ENCODE assay signal across 15 cellular contexts in the genomic region with DNA sequence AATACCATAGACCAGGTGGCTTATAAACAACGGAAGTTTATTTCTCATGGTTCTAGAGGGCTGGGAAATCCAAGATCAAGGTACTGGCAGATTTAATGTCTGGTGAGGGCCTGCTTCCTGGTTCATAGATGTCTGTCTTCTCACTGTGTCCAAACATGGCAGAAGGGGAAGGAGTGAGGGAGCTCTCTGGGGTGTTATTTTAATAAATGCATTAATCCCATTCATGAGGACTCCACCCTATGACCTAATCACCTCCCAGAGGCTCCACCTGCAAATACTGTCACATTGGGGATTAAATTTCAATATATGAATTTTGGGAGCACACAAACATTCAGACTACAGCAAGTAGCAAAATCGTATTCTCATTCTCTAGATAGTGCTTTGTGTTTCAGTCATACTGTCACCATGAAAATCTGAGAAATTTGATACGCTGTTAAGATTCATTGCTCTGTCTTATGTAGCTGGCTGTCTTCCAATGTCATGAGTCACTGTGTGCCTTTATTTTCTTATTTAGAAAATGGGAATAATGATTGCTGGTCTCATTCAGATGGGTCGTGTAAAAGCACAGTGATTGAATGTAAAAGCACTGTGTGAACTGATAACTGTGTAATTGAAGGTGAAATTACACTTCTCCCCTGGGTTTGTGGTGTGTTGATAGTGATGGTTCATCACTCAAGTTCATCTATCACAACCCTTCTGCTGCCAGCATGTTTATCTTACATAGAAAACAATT. TPM values are rescaled to one million over a fixed set of nuclear protein-coding genes. Genes with fewer than 3 reads are reported as not detected.
A peak's percentile ranks its signal among the peaks of the same experiment; 100 is the strongest.
DNase-seq lines count a peak whose midpoint lies in the region; ATAC-seq, FAIRE-seq and TF ChIP-seq lines count a peak whose summit lies in the region.
"Had no signal": no experiment of that assay in that cellular context is flagged by ENCODE, and none has a peak within 500 bp of the region (broad histone marks: within the 10 kb centered on the region; RNA-seq: fewer than 3 reads in every experiment).

No MANE protein-coding gene starts in this region.

- no peak overlapping the region for H3K27ac ChIP-seq in astrocyte (ENCODE audit: low read depth, low read length)
- H3K27ac ChIP-seq in keratinocyte (ENCODE audit: control insufficient read depth, insufficient read depth, low read length) = peak overlapping the region; percentile 45
- H3K27ac ChIP-seq: right atrium auricular region, transverse colon had no signal

- no peak overlapping the region for H3K4me3 ChIP-seq in astrocyte (ENCODE audit: insufficient read depth, low read depth, low read length)
- H3K4me3 ChIP-seq in keratinocyte (ENCODE audit: control insufficient read depth in 2 of 3, extremely low read depth in 1 of 3, insufficient read depth in 2 of 3, low read depth in 1 of 3, low read length in 3 of 3) = no peak overlapping the region
- H3K4me3 ChIP-seq: right atrium auricular region, transverse colon had no signal

- H3K79me2 ChIP-seq in astrocyte (ENCODE audit: insufficient read depth, low read length) = peaks cover 82% of the 10 kb centered on the region
- peaks cover 74% of the 10 kb centered on the region for H3K79me2 ChIP-seq in keratinocyte (ENCODE audit: control insufficient read depth, insufficient read depth, low read length)

- H3K36me3 ChIP-seq in astrocyte (ENCODE audit: insufficient read depth, low read length) (no peaks in the 10 kb centered on the region), keratinocyte (ENCODE audit: control insufficient read depth in 2 of 2, extremely low read depth in 1 of 2, insufficient read depth in 2 of 2, low read length in 2 of 2) (no peaks in the 10 kb centered on the region)
- H3K36me3 ChIP-seq: right atrium auricular region, transverse colon had no signal

- no peaks in the 10 kb centered on the region for H3K9me1 ChIP-seq in keratinocyte (ENCODE audit: control insufficient read depth, extremely low read depth, insufficient read depth, low read length)

- no peak for ATAC-seq in HG02798 (IDR thresholded peaks at IDR 0.05; ENCODE audit: poor library complexity, unreplicated experiment)
- no peak for ATAC-seq in HG02623 (IDR thresholded peaks at IDR 0.05; ENCODE audit: unreplicated experiment)

- H3K4me1 Mint-ChIP-seq in astrocyte (ENCODE audit: low read depth, unreplicated experiment) = peaks cover 6% of the 10 kb centered on the region

- dilution Hi-C loops in keratinocyte (cut with MboI; ENCODE audit: extremely low pct_ligation_motif_present, low sequenced_read_pairs) = no loop called here

- H3K36me3 Mint-ChIP-seq in astrocyte (ENCODE audit: low read depth, unreplicated experiment) = no peaks in the 10 kb centered on the region

- FAIRE-seq in astrocyte (lab: Jason Lieb, UNC) (peak; percentile 32), keratinocyte (lab: Jason Lieb, UNC) (peak; percentile 77)

- H4K20me1 ChIP-seq in astrocyte (ENCODE audit: insufficient read depth, low read length) = peaks cover 66% of the 10 kb centered on the region
- H4K20me1 ChIP-seq in keratinocyte (ENCODE audit: control insufficient read depth, extremely low read depth, insufficient read depth, low read length) = peaks cover 7% of the 10 kb centered on the region

- H3K4me1 ChIP-seq in astrocyte (ENCODE audit: insufficient read depth, low read length) (peaks cover 9% of the 10 kb centered on the region), keratinocyte (ENCODE audit: control insufficient read depth, extremely low read depth, insufficient read depth, low read length) (peaks cover 18% of the 10 kb centered on the region)

- DNase-seq in EH (ENCODE audit: low read depth) = peak; percentile 60
- DNase-seq in NCI-H1436 treated with DMSO at 0.1 percent for 48 hours (lab: John Stamatoyannopoulos, UW) = peak; percentile 80
- DNase-seq in astrocyte (ENCODE audit: low read depth) = peak; percentile 58
- DNase-seq in keratinocyte (ENCODE audit: low read depth, low spot score) = no peak
- no peak for DNase-seq in activated naive CD4-positive, alpha-beta T cell treated with Interleukin-2 at 50 U/mL for 16 hours
- no peak for DNase-seq in hypothalamus (lab: John Stamatoyannopoulos, UW)
- DNase-seq: activated CD4-positive, alpha-beta T cell treated with anti-CD3 and anti-CD28 coated beads, Interleukin-2, amount 10 ng/mL, durations not matched to agents 7 days and 5 days; activated gamma-delta T cell; hippocampal formation; NCI-H510A treated with DMSO at 0.1 percent for 48 hours; transverse colon had no signal

- no peak overlapping the region for H2AFZ ChIP-seq in astrocyte (ENCODE audit: low read depth, low read length)
- no peak overlapping the region for H2AFZ ChIP-seq in keratinocyte (ENCODE audit: control insufficient read depth, low read length)

- no peak overlapping the region for H3K9ac ChIP-seq in astrocyte (ENCODE audit: low read length)
- H3K9ac ChIP-seq in keratinocyte (ENCODE audit: control insufficient read depth, extremely low read depth, insufficient read depth, low read length) = no peak overlapping the region

- H3K27me3 Mint-ChIP-seq in astrocyte (ENCODE audit: low read depth, unreplicated experiment) = no peaks in the 10 kb centered on the region
- H3K27me3 Mint-ChIP-seq: activated CD4-positive, alpha-beta T cell treated with anti-CD3 and anti-CD28 coated beads, Interleukin-2, amount 10 ng/mL, durations not matched to agents 7 days and 5 days; dendritic cell treated with granulocyte-macrophage colony-stimulating factor and Interleukin-4, amounts not matched to agents 40 ng/mL and 50 ng/mL, for 4 days had no signal

- no peak for TF ChIP-seq CTCF in astrocyte (IDR thresholded peaks at IDR 0.05; ENCODE audit: insufficient read depth, low read depth, low read length)
- no peak for TF ChIP-seq CTCF in keratinocyte (optimal IDR thresholded peaks at IDR 0.05 in 1 of 3, IDR thresholded peaks at IDR 0.05 in 1 of 3, conservative IDR thresholded peaks at IDR 0.05 in 1 of 3; ENCODE audit: extremely low read depth in 1 of 3, insufficient read depth in 2 of 3, low read length in 3 of 3)

- no peaks in the 10 kb centered on the region for H3K27me3 ChIP-seq in astrocyte (ENCODE audit: insufficient read depth, low read length)
- H3K27me3 ChIP-seq in keratinocyte (ENCODE audit: control insufficient read depth, extremely low read depth, insufficient read depth, low read length) = no peaks in the 10 kb centered on the region
- H3K27me3 ChIP-seq: right atrium auricular region, transverse colon had no signal

- H3K4me2 ChIP-seq in astrocyte (ENCODE audit: low read length) = peak overlapping the region; percentile 42
- peak overlapping the region; percentile 52 for H3K4me2 ChIP-seq in keratinocyte (ENCODE audit: control insufficient read depth, extremely low read depth, insufficient read depth, low read depth, low read length)

- H3K9me3 ChIP-seq in astrocyte (ENCODE audit: insufficient read depth, low read depth, low read length) = no peaks in the 10 kb centered on the region
- H3K9me3 ChIP-seq in keratinocyte (ENCODE audit: control insufficient read depth, low read depth, low read length) = no peaks in the 10 kb centered on the region
- H3K9me3 ChIP-seq: right atrium auricular region, transverse colon had no signal

- no peak overlapping the region for H3K27ac Mint-ChIP-seq in astrocyte (ENCODE audit: unreplicated experiment)
- H3K27ac Mint-ChIP-seq: activated CD4-positive, alpha-beta T cell treated with anti-CD3 and anti-CD28 coated beads, Interleukin-2, amount 10 ng/mL, durations not matched to agents 7 days and 5 days; dendritic cell treated with granulocyte-macrophage colony-stimulating factor and Interleukin-4, amounts not matched to agents 40 ng/mL and 50 ng/mL, for 4 days had no signal

- H3K9me3 Mint-ChIP-seq in astrocyte (ENCODE audit: unreplicated experiment) = no peaks in the 10 kb centered on the region
- H3K9me3 Mint-ChIP-seq: activated CD4-positive, alpha-beta T cell treated with anti-CD3 and anti-CD28 coated beads, Interleukin-2, amount 10 ng/mL, durations not matched to agents 7 days and 5 days; dendritic cell treated with granulocyte-macrophage colony-stimulating factor and Interleukin-4, amounts not matched to agents 40 ng/mL and 50 ng/mL, for 4 days had no signal

- no peak overlapping the region for H3K4me3 Mint-ChIP-seq in astrocyte (ENCODE audit: unreplicated experiment)
- H3K4me3 Mint-ChIP-seq: activated CD4-positive, alpha-beta T cell treated with anti-CD3 and anti-CD28 coated beads, Interleukin-2, amount 10 ng/mL, durations not matched to agents 7 days and 5 days; dendritic cell treated with granulocyte-macrophage colony-stimulating factor and Interleukin-4, amounts not matched to agents 40 ng/mL and 50 ng/mL, for 4 days had no signal

RNA-seq across cellular contexts. Expression of a gene that starts 8.9 kb away (rescaled TPM):
- total RNA-seq in astrocyte = not detected in 2 replicates
- polyA plus RNA-seq in keratinocyte = not detected in 3 replicates
- not detected for polyA plus RNA-seq in keratinocyte (2011; ENCODE audit: low read depth)
- polyA plus RNA-seq in keratinocyte (2011; cell fraction: cytosol; rRNA removed) = not detected in 2 replicates
- not detected in 2 replicates for polyA plus RNA-seq in keratinocyte (2011; cell fraction: nucleus; rRNA removed)
- polyA plus RNA-seq in keratinocyte (2012; ENCODE audit: low replicate concordance) = 0.35 TPM in 1 of 2 replicates, not detected in the other
- not detected in 3 replicates for polyA minus RNA-seq in keratinocyte
- not detected for polyA minus RNA-seq in keratinocyte (2011; cell fraction: cytosol; rRNA and poly(A)+ RNA removed)
- not detected in 2 replicates for polyA minus RNA-seq in keratinocyte (2011; cell fraction: nucleus; rRNA and poly(A)+ RNA removed)
- total RNA-seq: activated CD4-positive, alpha-beta T cell treated with anti-CD3 and anti-CD28 coated beads, Interleukin-2, amount 10 ng/mL, durations not matched to agents 7 days and 5 days; right atrium auricular region; transverse colon had no signal

RNA-seq across cellular contexts. Expression of a gene that starts 26.8 kb away (rescaled TPM):
- 23.7 and 24.2 TPM in 2 replicates for total RNA-seq in astrocyte
- polyA plus RNA-seq in keratinocyte = 4.1 to 7.7 TPM (median 5.4 TPM) in 3 replicates
- polyA plus RNA-seq in keratinocyte (2011; ENCODE audit: low read depth) = 9.0 TPM
- polyA plus RNA-seq in keratinocyte (2011; cell fraction: cytosol; rRNA removed) = 4.0 and 6.8 TPM in 2 replicates
- polyA plus RNA-seq in keratinocyte (2011; cell fraction: nucleus; rRNA removed) = 5.1 and 6.7 TPM in 2 replicates
- 10.1 and 11.7 TPM in 2 replicates for polyA plus RNA-seq in keratinocyte (2012; ENCODE audit: low replicate concordance)
- 1.4 to 6.5 TPM (median 4.3 TPM) in 3 replicates for polyA minus RNA-seq in keratinocyte
- polyA minus RNA-seq in keratinocyte (2011; cell fraction: cytosol; rRNA and poly(A)+ RNA removed) = 11.9 TPM
- polyA minus RNA-seq in keratinocyte (2011; cell fraction: nucleus; rRNA and poly(A)+ RNA removed) = 3.9 and 9.3 TPM in 2 replicates

Comparison
In these comparisons a context has a peak if more than half of its experiments do, and no peak if none do; other contexts are left out.
1. DNase-seq: peak in EH (single experiment), NCI-H1436 treated with DMSO at 0.1 percent for 48 hours (single experiment) and astrocyte (single experiment); none in keratinocyte (single experiment), activated naive CD4-positive, alpha-beta T cell treated with Interleukin-2 at 50 U/mL for 16 hours (single experiment) and hypothalamus (0 of 51).